In genomic region chr6:168035098-168035660, GRCh38 we compare ENCODE assay signal across 8 cellular contexts. TPM values are rescaled to one million over a fixed set of nuclear protein-coding genes. Genes with fewer than 3 reads are reported as not detected.
DNase-seq lines count a peak whose midpoint lies in the region; ATAC-seq and TF ChIP-seq lines count a peak whose summit lies in the region.

No MANE protein-coding gene starts in this region.

- TF ChIP-seq EP300 in transverse colon (IDR thresholded peaks at IDR 0.05; ENCODE audit: low read depth) = no peak

- no peak for ATAC-seq in effector memory CD8-positive, alpha-beta T cell (replicated peaks)
- no peak for ATAC-seq in HG03108 (IDR thresholded peaks at IDR 0.05; ENCODE audit: unreplicated experiment)

- H3K27ac ChIP-seq in transverse colon = peak overlapping the region; percentile 66 to 75 (median 74)

- peak overlapping the region; percentile 17 to 48 (median 24) for H3K4me3 ChIP-seq in transverse colon

- peaks cover 0 to 14% (median 0%) of the 10 kb centered on the region in 4 donors for H3K4me1 ChIP-seq in transverse colon

- in situ Hi-C loops in transverse colon (cut with MboI; ENCODE audit: low pct_ligation_motif_present in 1 of 4, low pct_unique_long_range_greater_than_20kb in 1 of 4, low sequenced_read_pairs in 3 of 4) (loop anchor here in 2 of 4 donors (25.0 kb wide), 1 partner anchor 123 kb away; no protein-coding TSS in a partner anchor), KBM-7 (cut with MboI; ENCODE audit: low pct_unique_long_range_greater_than_20kb, low sequenced_read_pairs) (no loop called here)

- H3K27me3 ChIP-seq in transverse colon = no peaks in the 10 kb centered on the region

- no peaks in the 10 kb centered on the region for H3K9me3 Mint-ChIP-seq in effector memory CD8-positive, alpha-beta T cell

- H3K27ac Mint-ChIP-seq in effector memory CD8-positive, alpha-beta T cell = peak overlapping the region in 1 of 2 donors; percentile 46

- DNase-seq in EH (ENCODE audit: low read depth) (peak; percentile 85), NCI-H2196 treated with DMSO at 0.1 percent for 48 hours (lab: John Stamatoyannopoulos, UW; ENCODE audit: unreplicated experiment) (peak; percentile 5), medulla oblongata (ENCODE audit: extremely low spot score) (peak; percentile 19), transverse colon (peak; percentile 59), KBM-7 (no peak)
- no peak for DNase-seq in effector memory CD8-positive, alpha-beta T cell
- DNase-seq in activated CD8-positive, alpha-beta memory T cell treated with anti-CD3 and anti-CD28 coated beads, Interleukin-2, amount 50 U/mL, for 48 hours = no peak

- H3K27me3 Mint-ChIP-seq in effector memory CD8-positive, alpha-beta T cell = peaks cover 22 to 62% of the 10 kb centered on the region in 2 donors

- H3K4me3 Mint-ChIP-seq in effector memory CD8-positive, alpha-beta T cell = peak overlapping the region; percentile 54 to 78

- H3K36me3 Mint-ChIP-seq in effector memory CD8-positive, alpha-beta T cell (ENCODE audit: insufficient read depth) = no peaks in the 10 kb centered on the region

- H3K9me3 ChIP-seq in transverse colon = peaks cover 13 to 16% of the 10 kb centered on the region in 2 donors

- TF ChIP-seq CTCF in transverse colon (IDR thresholded peaks at IDR 0.05) = no peak

- H3K36me3 ChIP-seq in transverse colon = no peaks in the 10 kb centered on the region

- TF ChIP-seq POLR2A in transverse colon (IDR thresholded peaks at IDR 0.05) = no peak

- WGBS in transverse colon (ENCODE audit: low coverage in 1 of 2), 2 donors = 62 to 100% methylated on average over 1 to 22 of the region's 45 CpGs

- H3K4me1 Mint-ChIP-seq in effector memory CD8-positive, alpha-beta T cell (ENCODE audit: low read depth in 2 of 2) = peaks cover 5 to 7% of the 10 kb centered on the region in 2 donors

- intact Hi-C loops in transverse colon (cut with DNase I; ENCODE audit: low total_unique reads) = no loop called here

RNA-seq across cellular contexts. Expression of gene KIF25, which starts 37.7 kb away (rescaled TPM):
- not detected for total RNA-seq in transverse colon

RNA-seq across cellular contexts. Expression of gene FRMD1, which starts 43.8 kb away (rescaled TPM):
- total RNA-seq in transverse colon = 10 to 100 TPM; 35.4 to 86.4 (median 47.7) TPM

Comparison
In these comparisons a context has a peak if more than half of its experiments do, and no peak if none do; other contexts are left out.
1. DNase-seq: peak in EH (single experiment), NCI-H2196 treated with DMSO at 0.1 percent for 48 hours (single experiment), medulla oblongata (single experiment) and transverse colon (single experiment); none in effector memory CD8-positive, alpha-beta T cell (0 of 3), activated CD8-positive, alpha-beta memory T cell treated with anti-CD3 and anti-CD28 coated beads, Interleukin-2, amount 50 U/mL, for 48 hours (single experiment) and KBM-7 (single experiment).